ENCODE assay signal across 1 cellular context in genomic region chr10:6306917-6307316, GRCh38.
TF ChIP-seq lines count a peak whose summit lies in the region.

No MANE protein-coding gene starts in this region.

TF ChIP-seq in K562, 482 proteins besides CTCF, POLR2A, EP300 and RAD21 (continued from another document):
- TF ChIP-seq RERE (CRISPR knock-in tag; IDR thresholded peaks at IDR 0.05; ENCODE audit: borderline replicate concordance) (no peak), TSC22D4 (tag; IDR thresholded peaks at IDR 0.05) (no peak), PHB2 (IDR thresholded peaks at IDR 0.05; ENCODE audit: low read depth) (no peak), ZNF134 (CRISPR knock-in tag; conservative IDR thresholded peaks at IDR 0.05) (peak; percentile 96), ZBTB7A (IDR thresholded peaks at IDR 0.05; ENCODE audit: borderline replicate concordance, control insufficient read depth, low read depth, low read length) (no peak), NFIX (CRISPR knock-in tag; IDR thresholded peaks at IDR 0.05; ENCODE audit: low read depth) (no peak), TFAP4 (CRISPR knock-in tag; IDR thresholded peaks at IDR 0.05; ENCODE audit: borderline replicate concordance) (no peak)
- TF ChIP-seq, protein P1, sequence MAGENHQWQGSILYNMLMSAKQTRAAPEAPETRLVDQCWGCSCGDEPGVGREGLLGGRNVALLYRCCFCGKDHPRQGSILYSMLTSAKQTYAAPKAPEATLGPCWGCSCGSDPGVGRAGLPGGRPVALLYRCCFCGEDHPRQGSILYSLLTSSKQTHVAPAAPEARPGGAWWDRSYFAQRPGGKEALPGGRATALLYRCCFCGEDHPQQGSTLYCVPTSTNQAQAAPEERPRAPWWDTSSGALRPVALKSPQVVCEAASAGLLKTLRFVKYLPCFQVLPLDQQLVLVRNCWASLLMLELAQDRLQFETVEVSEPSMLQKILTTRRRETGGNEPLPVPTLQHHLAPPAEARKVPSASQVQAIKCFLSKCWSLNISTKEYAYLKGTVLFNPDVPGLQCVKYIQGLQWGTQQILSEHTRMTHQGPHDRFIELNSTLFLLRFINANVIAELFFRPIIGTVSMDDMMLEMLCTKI (IDR thresholded peaks at IDR 0.05; ENCODE audit: partially characterized antibody), result no peak
- TF ChIP-seq, protein P2, sequence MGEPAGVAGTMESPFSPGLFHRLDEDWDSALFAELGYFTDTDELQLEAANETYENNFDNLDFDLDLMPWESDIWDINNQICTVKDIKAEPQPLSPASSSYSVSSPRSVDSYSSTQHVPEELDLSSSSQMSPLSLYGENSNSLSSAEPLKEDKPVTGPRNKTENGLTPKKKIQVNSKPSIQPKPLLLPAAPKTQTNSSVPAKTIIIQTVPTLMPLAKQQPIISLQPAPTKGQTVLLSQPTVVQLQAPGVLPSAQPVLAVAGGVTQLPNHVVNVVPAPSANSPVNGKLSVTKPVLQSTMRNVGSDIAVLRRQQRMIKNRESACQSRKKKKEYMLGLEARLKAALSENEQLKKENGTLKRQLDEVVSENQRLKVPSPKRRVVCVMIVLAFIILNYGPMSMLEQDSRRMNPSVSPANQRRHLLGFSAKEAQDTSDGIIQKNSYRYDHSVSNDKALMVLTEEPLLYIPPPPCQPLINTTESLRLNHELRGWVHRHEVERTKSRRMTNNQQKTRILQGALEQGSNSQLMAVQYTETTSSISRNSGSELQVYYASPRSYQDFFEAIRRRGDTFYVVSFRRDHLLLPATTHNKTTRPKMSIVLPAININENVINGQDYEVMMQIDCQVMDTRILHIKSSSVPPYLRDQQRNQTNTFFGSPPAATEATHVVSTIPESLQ (CRISPR knock-in tag; IDR thresholded peaks at IDR 0.05), result no peak
